Comparison of ENCODE assay signal across 8 cellular contexts in genomic region chr11:12281571-12282478, GRCh38.
DNase-seq lines count a peak whose midpoint lies in the region; ATAC-seq and TF ChIP-seq lines count a peak whose summit lies in the region.

No MANE protein-coding gene starts in this region.

- no TSS peak for BruUV-seq in PC-9 (replicated peaks; lab: Mats Ljungman, UMichigan)

- H3K4me1 ChIP-seq in PC-9 (replicated peaks; ENCODE audit: insufficient read depth), result peaks cover 34% of the 10 kb centered on the region

- H4K20me1 ChIP-seq in PC-9 (ENCODE audit: insufficient read depth), result no peaks in the 10 kb centered on the region

- H3K27ac ChIP-seq in PC-9, result no peak overlapping the region

- no peaks in the 10 kb centered on the region for H3K9me3 Mint-ChIP-seq in nephron

- intact Hi-C loops in PC-9 (cut with micrococcal nuclease; ENCODE audit: unreplicated experiment), result loop anchor here (1.0 to 10.0 kb wide), 6 partner anchors 35 to 437 kb away; partner anchors contain the start of genes MICAL2 and USP47

- CTCF ChIA-PET in PC-9 (lab: Charles Lee), result interaction anchor here (0.6 to 2.0 kb wide), 5 partner anchors 29 to 1102 kb away, joined by 3 to 9 read pairs (median 3); no protein-coding TSS in a partner anchor

- DNase-seq in EL (peak; percentile 83), HK-2 (ENCODE audit: unreplicated experiment) (peak; percentile 83), PC-9 (peak in 1 of 2 experiments; percentile 68), fibroblast of gingiva (ENCODE audit: low read depth) (peak; percentile 64)
- peak; percentile 81 for DNase-seq in activated T-cell treated with anti-CD3 and anti-CD28 coated beads, Interleukin-2, amount 50 U/mL, for 1 hour
- peak; percentile 33 to 85 (median 69) for DNase-seq in stimulated activated naive CD4-positive, alpha-beta T cell (lab: John Stamatoyannopoulos, UW)

- TF ChIP-seq CTCF in PC-9 (conservative IDR thresholded peaks at IDR 0.05) (peak; percentile 94), nephron (IDR thresholded peaks at IDR 0.05; ENCODE audit: unreplicated experiment in 3 of 3) (peak; percentile 95 to 98 (median 96))

- no peaks in the 10 kb centered on the region for H3K79me2 ChIP-seq in PC-9 (ENCODE audit: low read depth)

- POLR2A ChIA-PET in PC-9 (lab: Charles Lee; ENCODE audit: unreplicated experiment), result no interaction called here

- no peak overlapping the region for H3K4me2 ChIP-seq in PC-9

- no peaks in the 10 kb centered on the region for H3K36me3 Mint-ChIP-seq in nephron (ENCODE audit: low read depth)

- H3K27ac Mint-ChIP-seq in nephron, result peak overlapping the region in 1 of 3 experiments; percentile 59

- H3K9me3 ChIP-seq in PC-9 (ENCODE audit: insufficient read depth, low read depth), result no peaks in the 10 kb centered on the region

- no peaks in the 10 kb centered on the region for H3K27me3 ChIP-seq in PC-9 (ENCODE audit: insufficient read depth, low read depth)

- peaks cover 25% of the 10 kb centered on the region for H3F3A ChIP-seq in PC-9 (ENCODE audit: insufficient read depth, low read depth)

- H3K27me3 Mint-ChIP-seq in nephron (ENCODE audit: low read depth), result peaks cover 18% of the 10 kb centered on the region

- no peaks in the 10 kb centered on the region for H3K36me3 ChIP-seq in PC-9 (ENCODE audit: low read depth)

- no peak overlapping the region for H3K4me3 Mint-ChIP-seq in nephron

- peaks cover 29% of the 10 kb centered on the region for H3K4me1 Mint-ChIP-seq in nephron

- no peak for ATAC-seq in HG03108 (IDR thresholded peaks at IDR 0.05; ENCODE audit: unreplicated experiment)

- no peaks in the 10 kb centered on the region for H3K9me2 ChIP-seq in PC-9 (ENCODE audit: insufficient read depth)

- no peak overlapping the region for H3K4me3 ChIP-seq in PC-9

- H2AFZ ChIP-seq in PC-9, result no peak overlapping the region
